Comparison of ENCODE assay signal across 20 cellular contexts in genomic region chr6:89547286-89547685, GRCh38.
"Had no signal": no experiment of that assay in that cellular context is flagged by ENCODE, and none has a peak within 500 bp of the region (broad histone marks: within the 10 kb centered on the region; RNA-seq: fewer than 3 reads in every experiment).

No MANE protein-coding gene starts in this region.

- DNase-seq: colonic mucosa; dermis blood vessel endothelial cell; erythroblast; foreskin keratinocyte; head of caudate nucleus; kidney glomerular epithelial cell; mammary epithelial cell; mucosa of descending colon; natural killer cell; nucleus accumbens; small intestine; stimulated activated CD4-positive, alpha-beta T cell treated with anti-CD3 and anti-CD28 coated beads, Interleukin-12 subunit alpha, Interleukin-12 subunit beta, amount 100 ng/mL, for 4 hours; stimulated activated naive CD4-positive, alpha-beta T cell treated with Interleukin-2 at 50 U/mL for 16 hours; trophoblast cell had no signal

- H3K9me3 Mint-ChIP-seq: natural killer cell, neural crest cell had no signal

- H3K27me3 Mint-ChIP-seq: progenitor cell of endocrine pancreas had no signal

- ATAC-seq: foreskin keratinocyte, left lobe of liver, mucosa of descending colon, natural killer cell, pancreas, right cardiac atrium had no signal

- H3K4me3 Mint-ChIP-seq: natural killer cell, neural crest cell had no signal

- H3K27me3 ChIP-seq: colonic mucosa, foreskin keratinocyte, hepatocyte, pancreas had no signal

- H3K4me1 ChIP-seq: colonic mucosa, foreskin keratinocyte, pancreas had no signal

- H3K4me1 Mint-ChIP-seq: natural killer cell, neural crest cell had no signal

- H3K36me3 Mint-ChIP-seq: natural killer cell had no signal

- H3K9me3 ChIP-seq: colonic mucosa, mucosa of descending colon, pancreas had no signal

- H3K79me2 ChIP-seq: hepatocyte had no signal

- H3K27ac Mint-ChIP-seq: natural killer cell, progenitor cell of endocrine pancreas had no signal

- H3K27ac ChIP-seq: colonic mucosa, foreskin keratinocyte, hepatocyte, pancreas had no signal

- H3K4me2 ChIP-seq: hepatocyte had no signal

- H2AFZ ChIP-seq: hepatocyte had no signal
